22 cellular contexts compared by ENCODE assay signal in genomic region chr1:245241506-245242130, GRCh38.
A peak's percentile ranks its signal among the peaks of the same experiment; 100 is the strongest.
DNase-seq lines count a peak whose midpoint lies in the region; ATAC-seq and TF ChIP-seq lines count a peak whose summit lies in the region.
"Had no signal": no experiment of that assay in that cellular context is flagged by ENCODE, and none has a peak within 500 bp of the region (broad histone marks: within the 10 kb centered on the region; RNA-seq: fewer than 3 reads in every experiment).

No MANE protein-coding gene starts in this region.

- H3K4me2 ChIP-seq in neuronal stem cell (ENCODE audit: insufficient read depth, low read length, poor library complexity, severe bottlenecking) = no peak overlapping the region

- peak overlapping the region; percentile 95 for H2BK15ac ChIP-seq in neuronal stem cell (ENCODE audit: low read length)

- H3K9me3 Mint-ChIP-seq in endothelial cell (ENCODE audit: unreplicated experiment) = no peaks in the 10 kb centered on the region

- no CpG with 5 or more reads among the region's 14 CpGs for WGBS in neuronal stem cell (ENCODE audit: extremely low coverage in 2 of 2, insufficient read length in 2 of 2, insufficient replicate concordance in 1 of 2), 2 donors
- WGBS in aorta, 2 donors = 71 to 77% methylated on average over 14 of the region's 14 CpGs

- H3K27ac ChIP-seq in neuronal stem cell (replicated peaks; ENCODE audit: low read length) = no peak overlapping the region
- no peak overlapping the region for H3K27ac ChIP-seq in aorta (ENCODE audit: low read depth in 1 of 2, low read length in 2 of 2)
- H3K27ac ChIP-seq: 22Rv1, Peyer's patch, SK-N-MC had no signal

- H2AFZ ChIP-seq in neuronal stem cell (ENCODE audit: low read length) = no peak overlapping the region

- H4K91ac ChIP-seq in neuronal stem cell (ENCODE audit: low read depth, low read length, poor library complexity) = no peak overlapping the region

- ATAC-seq in GM18867 (IDR thresholded peaks at IDR 0.05; ENCODE audit: unreplicated experiment) = no peak
- ATAC-seq in aorta (ENCODE audit: low FRiP score) = no peak

- H3K18ac ChIP-seq in neuronal stem cell (ENCODE audit: low read length) = peak overlapping the region; percentile 44

- peak overlapping the region; percentile 32 for H3K14ac ChIP-seq in neuronal stem cell (ENCODE audit: low read length)

- H3K4me3 Mint-ChIP-seq in endothelial cell (ENCODE audit: unreplicated experiment) = peak overlapping the region; percentile 56
- H3K4me3 Mint-ChIP-seq: B cell; CD8-positive, alpha-beta memory T cell had no signal

- H3K36me3 Mint-ChIP-seq in endothelial cell (ENCODE audit: low read depth, unreplicated experiment) = no peaks in the 10 kb centered on the region
- H3K36me3 Mint-ChIP-seq: CD8-positive, alpha-beta memory T cell had no signal

- H3K9me3 ChIP-seq in neuronal stem cell (replicated peaks in 1 of 2; ENCODE audit: control insufficient read depth in 2 of 2, insufficient read depth in 1 of 2, low read depth in 1 of 2, low read length in 2 of 2) (no peaks in the 10 kb centered on the region), aorta (ENCODE audit: control insufficient read depth, low read length) (peaks cover 5% of the 10 kb centered on the region)
- H3K9me3 ChIP-seq: Peyer's patch had no signal

- H3K4me1 ChIP-seq in neuronal stem cell (ENCODE audit: control insufficient read depth in 2 of 2, insufficient read depth in 1 of 2, low read depth in 1 of 2, low read length in 2 of 2) = peaks cover 0 to 7% of the 10 kb centered on the region in 2 donors
- H3K4me1 ChIP-seq in aorta (ENCODE audit: control insufficient read depth in 1 of 2, insufficient read depth in 2 of 2, low read length in 2 of 2) = no peaks in the 10 kb centered on the region
- H3K4me1 ChIP-seq: Peyer's patch had no signal

- H2AK5ac ChIP-seq in neuronal stem cell (ENCODE audit: low read depth, low read length) = peak overlapping the region; percentile 73

- no peak overlapping the region for H3K23ac ChIP-seq in neuronal stem cell (ENCODE audit: low read depth, low read length, poor library complexity)

- H3K27me3 Mint-ChIP-seq in endothelial cell (ENCODE audit: unreplicated experiment) = no peaks in the 10 kb centered on the region

- no peaks in the 10 kb centered on the region for H3K4me1 Mint-ChIP-seq in endothelial cell (ENCODE audit: unreplicated experiment)
- H3K4me1 Mint-ChIP-seq: B cell; CD8-positive, alpha-beta memory T cell had no signal

- no peak overlapping the region for H2BK120ac ChIP-seq in neuronal stem cell (ENCODE audit: low read depth, low read length)

- H3K79me1 ChIP-seq in neuronal stem cell (ENCODE audit: low read depth, low read length) = no peaks in the 10 kb centered on the region

- TF ChIP-seq CTCF in endothelial cell (IDR thresholded peaks at IDR 0.05; ENCODE audit: unreplicated experiment) = no peak

- peak overlapping the region; percentile 56 for H3K9ac ChIP-seq in neuronal stem cell (ENCODE audit: low read depth, low read length, poor library complexity)

- DNase-seq in DMS53 (lab: John Stamatoyannopoulos, UW) (peak; percentile 29), DMS53 treated with DMSO at 0.1 percent for 48 hours (lab: John Stamatoyannopoulos, UW; ENCODE audit: unreplicated experiment) (no peak), NCI-H69 (lab: John Stamatoyannopoulos, UW) (peak; percentile 14), endothelial cell (ENCODE audit: low spot score) (no peak), neuronal stem cell (ENCODE audit: low spot score) (no peak), NCI-H524 treated with DMSO at 0.1 percent for 48 hours (lab: John Stamatoyannopoulos, UW) (no peak), aorta (no peak)
- DNase-seq: CD8-positive, alpha-beta memory T cell; H7; Kasumi-1; MV-4-11; NCI-H1105; NCI-H1436 treated with DMSO at 0.1 percent for 48 hours; NCI-H2029; NCI-H446 treated with DMSO at 0.1 percent for 48 hours; NCI-H526 treated with DMSO at 0.1 percent for 48 hours; SIG-M5 had no signal

- no peak overlapping the region for H4K8ac ChIP-seq in neuronal stem cell (ENCODE audit: low read depth, low read length)

- H3K27me3 ChIP-seq in neuronal stem cell (ENCODE audit: control insufficient read depth in 3 of 3, insufficient read depth in 3 of 3, low read depth in 1 of 3, low read length in 3 of 3) (peaks cover 0 to 2% (median 0%) of the 10 kb centered on the region in 3 experiments), aorta (ENCODE audit: control insufficient read depth in 1 of 2, insufficient read depth in 2 of 2, low read length in 1 of 2) (no peaks in the 10 kb centered on the region)
- H3K27me3 ChIP-seq: Peyer's patch had no signal

- H3K36me3 ChIP-seq in neuronal stem cell (replicated peaks in 1 of 2; ENCODE audit: control insufficient read depth in 2 of 2, insufficient read depth in 2 of 2, low read length in 2 of 2) = peaks cover 0 to 4% of the 10 kb centered on the region in 2 donors
- H3K36me3 ChIP-seq in aorta (ENCODE audit: control insufficient read depth in 1 of 2, insufficient read depth in 2 of 2, low read length in 1 of 2) = no peaks in the 10 kb centered on the region
- H3K36me3 ChIP-seq: Peyer's patch had no signal

- no peak overlapping the region for H2BK5ac ChIP-seq in neuronal stem cell (ENCODE audit: low read length)

- peak overlapping the region in 1 of 2 donors; percentile 41 for H3K4me3 ChIP-seq in neuronal stem cell (ENCODE audit: low read length in 2 of 2)
- H3K4me3 ChIP-seq in aorta (ENCODE audit: low read length in 2 of 2) = no peak overlapping the region
- H3K4me3 ChIP-seq: Peyer's patch, SK-N-MC had no signal

- peak overlapping the region; percentile 59 for H3K4ac ChIP-seq in neuronal stem cell (ENCODE audit: low read length)

- intact Hi-C loops in aorta (cut with DNase I) = no loop called here

- H3K27ac Mint-ChIP-seq in endothelial cell (ENCODE audit: unreplicated experiment) = no peak overlapping the region
- H3K27ac Mint-ChIP-seq: B cell; CD8-positive, alpha-beta memory T cell had no signal

- peak overlapping the region; percentile 46 for H2BK12ac ChIP-seq in neuronal stem cell (ENCODE audit: low read length)

Comparison
In these comparisons a context has a peak if more than half of its experiments do, and no peak if none do; other contexts are left out.
1. DNase-seq: peak in DMS53 (single experiment) and NCI-H69 (single experiment); none in DMS53 treated with DMSO at 0.1 percent for 48 hours (single experiment), endothelial cell (single experiment), neuronal stem cell (single experiment), NCI-H524 treated with DMSO at 0.1 percent for 48 hours (single experiment) and aorta (0 of 2).